ENCODE assay signal across 1 cellular context in the genomic region with DNA sequence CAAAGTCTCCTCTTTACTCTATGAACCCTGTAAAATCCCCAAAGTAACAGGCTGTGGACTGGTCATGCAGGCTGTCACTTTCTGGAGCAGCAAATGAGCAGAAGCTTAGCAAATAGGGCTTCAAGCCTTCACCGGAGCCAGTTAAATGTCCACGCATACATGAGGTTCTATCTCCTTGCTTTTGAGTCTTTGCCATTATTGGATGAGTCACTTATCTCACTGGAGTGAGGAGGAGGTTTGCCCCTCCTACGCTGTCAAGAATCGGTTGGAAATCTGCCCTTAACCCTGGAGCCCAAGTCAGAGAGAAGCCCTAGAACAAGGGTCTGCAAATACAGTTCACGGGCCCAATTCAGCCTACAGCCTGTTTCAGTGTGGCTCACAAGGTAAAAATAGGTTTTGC.
A peak's percentile ranks its signal among the peaks of the same experiment; 100 is the strongest.
TF ChIP-seq lines count a peak whose summit lies in the region.

No MANE protein-coding gene starts in this region.

TF ChIP-seq in K562, 482 proteins besides CTCF, POLR2A, EP300 and RAD21 (continued from another document):
- 0 out of 2 replicates have a peak, but pooled peaks have one; percentile 30 for TF ChIP-seq DPF2 (IDR thresholded peaks at IDR 0.05)
- no peak for TF ChIP-seq MECOM (CRISPR knock-in tag; IDR thresholded peaks at IDR 0.05)
- TF ChIP-seq, protein P1, sequence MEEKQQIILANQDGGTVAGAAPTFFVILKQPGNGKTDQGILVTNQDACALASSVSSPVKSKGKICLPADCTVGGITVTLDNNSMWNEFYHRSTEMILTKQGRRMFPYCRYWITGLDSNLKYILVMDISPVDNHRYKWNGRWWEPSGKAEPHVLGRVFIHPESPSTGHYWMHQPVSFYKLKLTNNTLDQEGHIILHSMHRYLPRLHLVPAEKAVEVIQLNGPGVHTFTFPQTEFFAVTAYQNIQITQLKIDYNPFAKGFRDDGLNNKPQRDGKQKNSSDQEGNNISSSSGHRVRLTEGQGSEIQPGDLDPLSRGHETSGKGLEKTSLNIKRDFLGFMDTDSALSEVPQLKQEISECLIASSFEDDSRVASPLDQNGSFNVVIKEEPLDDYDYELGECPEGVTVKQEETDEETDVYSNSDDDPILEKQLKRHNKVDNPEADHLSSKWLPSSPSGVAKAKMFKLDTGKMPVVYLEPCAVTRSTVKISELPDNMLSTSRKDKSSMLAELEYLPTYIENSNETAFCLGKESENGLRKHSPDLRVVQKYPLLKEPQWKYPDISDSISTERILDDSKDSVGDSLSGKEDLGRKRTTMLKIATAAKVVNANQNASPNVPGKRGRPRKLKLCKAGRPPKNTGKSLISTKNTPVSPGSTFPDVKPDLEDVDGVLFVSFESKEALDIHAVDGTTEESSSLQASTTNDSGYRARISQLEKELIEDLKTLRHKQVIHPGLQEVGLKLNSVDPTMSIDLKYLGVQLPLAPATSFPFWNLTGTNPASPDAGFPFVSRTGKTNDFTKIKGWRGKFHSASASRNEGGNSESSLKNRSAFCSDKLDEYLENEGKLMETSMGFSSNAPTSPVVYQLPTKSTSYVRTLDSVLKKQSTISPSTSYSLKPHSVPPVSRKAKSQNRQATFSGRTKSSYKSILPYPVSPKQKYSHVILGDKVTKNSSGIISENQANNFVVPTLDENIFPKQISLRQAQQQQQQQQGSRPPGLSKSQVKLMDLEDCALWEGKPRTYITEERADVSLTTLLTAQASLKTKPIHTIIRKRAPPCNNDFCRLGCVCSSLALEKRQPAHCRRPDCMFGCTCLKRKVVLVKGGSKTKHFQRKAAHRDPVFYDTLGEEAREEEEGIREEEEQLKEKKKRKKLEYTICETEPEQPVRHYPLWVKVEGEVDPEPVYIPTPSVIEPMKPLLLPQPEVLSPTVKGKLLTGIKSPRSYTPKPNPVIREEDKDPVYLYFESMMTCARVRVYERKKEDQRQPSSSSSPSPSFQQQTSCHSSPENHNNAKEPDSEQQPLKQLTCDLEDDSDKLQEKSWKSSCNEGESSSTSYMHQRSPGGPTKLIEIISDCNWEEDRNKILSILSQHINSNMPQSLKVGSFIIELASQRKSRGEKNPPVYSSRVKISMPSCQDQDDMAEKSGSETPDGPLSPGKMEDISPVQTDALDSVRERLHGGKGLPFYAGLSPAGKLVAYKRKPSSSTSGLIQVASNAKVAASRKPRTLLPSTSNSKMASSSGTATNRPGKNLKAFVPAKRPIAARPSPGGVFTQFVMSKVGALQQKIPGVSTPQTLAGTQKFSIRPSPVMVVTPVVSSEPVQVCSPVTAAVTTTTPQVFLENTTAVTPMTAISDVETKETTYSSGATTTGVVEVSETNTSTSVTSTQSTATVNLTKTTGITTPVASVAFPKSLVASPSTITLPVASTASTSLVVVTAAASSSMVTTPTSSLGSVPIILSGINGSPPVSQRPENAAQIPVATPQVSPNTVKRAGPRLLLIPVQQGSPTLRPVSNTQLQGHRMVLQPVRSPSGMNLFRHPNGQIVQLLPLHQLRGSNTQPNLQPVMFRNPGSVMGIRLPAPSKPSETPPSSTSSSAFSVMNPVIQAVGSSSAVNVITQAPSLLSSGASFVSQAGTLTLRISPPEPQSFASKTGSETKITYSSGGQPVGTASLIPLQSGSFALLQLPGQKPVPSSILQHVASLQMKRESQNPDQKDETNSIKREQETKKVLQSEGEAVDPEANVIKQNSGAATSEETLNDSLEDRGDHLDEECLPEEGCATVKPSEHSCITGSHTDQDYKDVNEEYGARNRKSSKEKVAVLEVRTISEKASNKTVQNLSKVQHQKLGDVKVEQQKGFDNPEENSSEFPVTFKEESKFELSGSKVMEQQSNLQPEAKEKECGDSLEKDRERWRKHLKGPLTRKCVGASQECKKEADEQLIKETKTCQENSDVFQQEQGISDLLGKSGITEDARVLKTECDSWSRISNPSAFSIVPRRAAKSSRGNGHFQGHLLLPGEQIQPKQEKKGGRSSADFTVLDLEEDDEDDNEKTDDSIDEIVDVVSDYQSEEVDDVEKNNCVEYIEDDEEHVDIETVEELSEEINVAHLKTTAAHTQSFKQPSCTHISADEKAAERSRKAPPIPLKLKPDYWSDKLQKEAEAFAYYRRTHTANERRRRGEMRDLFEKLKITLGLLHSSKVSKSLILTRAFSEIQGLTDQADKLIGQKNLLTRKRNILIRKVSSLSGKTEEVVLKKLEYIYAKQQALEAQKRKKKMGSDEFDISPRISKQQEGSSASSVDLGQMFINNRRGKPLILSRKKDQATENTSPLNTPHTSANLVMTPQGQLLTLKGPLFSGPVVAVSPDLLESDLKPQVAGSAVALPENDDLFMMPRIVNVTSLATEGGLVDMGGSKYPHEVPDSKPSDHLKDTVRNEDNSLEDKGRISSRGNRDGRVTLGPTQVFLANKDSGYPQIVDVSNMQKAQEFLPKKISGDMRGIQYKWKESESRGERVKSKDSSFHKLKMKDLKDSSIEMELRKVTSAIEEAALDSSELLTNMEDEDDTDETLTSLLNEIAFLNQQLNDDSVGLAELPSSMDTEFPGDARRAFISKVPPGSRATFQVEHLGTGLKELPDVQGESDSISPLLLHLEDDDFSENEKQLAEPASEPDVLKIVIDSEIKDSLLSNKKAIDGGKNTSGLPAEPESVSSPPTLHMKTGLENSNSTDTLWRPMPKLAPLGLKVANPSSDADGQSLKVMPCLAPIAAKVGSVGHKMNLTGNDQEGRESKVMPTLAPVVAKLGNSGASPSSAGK (IDR thresholded peaks at IDR 0.05) = peak; percentile 75
- peak; percentile 70; the same call in 1 of the 2 replicates for TF ChIP-seq JUND (IDR thresholded peaks at IDR 0.05; ENCODE audit: borderline replicate concordance, low read depth, low read length)
- peak; percentile 73; the same call in 1 of the 3 replicates for TF ChIP-seq JUND (tag; IDR thresholded peaks at IDR 0.05; ENCODE audit: borderline replicate concordance, low read depth, low read length)
